In the genomic region with DNA sequence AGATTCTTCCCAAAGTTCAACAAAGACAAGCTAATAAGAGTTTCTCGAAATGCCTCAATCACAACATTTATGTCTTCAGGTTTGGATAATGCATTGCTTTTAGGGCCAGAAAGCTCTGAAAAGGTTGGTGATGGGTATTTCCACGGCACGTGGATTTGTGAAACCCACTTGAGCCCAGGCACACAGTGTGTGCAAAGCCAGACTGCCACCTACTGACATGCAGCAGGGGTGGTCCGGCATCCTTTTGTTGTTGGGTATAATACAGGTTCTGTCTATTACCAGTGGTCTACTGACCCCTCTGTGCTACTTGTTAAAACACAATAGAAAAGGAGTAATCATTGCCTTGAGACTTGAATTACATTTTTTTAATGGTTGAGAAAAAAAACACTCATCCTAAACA, we compare ENCODE assay signal across 9 cellular contexts.
A peak's percentile ranks its signal among the peaks of the same experiment; 100 is the strongest.
DNase-seq lines count a peak whose midpoint lies in the region; ATAC-seq and TF ChIP-seq lines count a peak whose summit lies in the region.
"Had no signal": no experiment of that assay in that cellular context is flagged by ENCODE, and none has a peak within 500 bp of the region (broad histone marks: within the 10 kb centered on the region; RNA-seq: fewer than 3 reads in every experiment).

No MANE protein-coding gene starts in this region.

- H3K36me3 Mint-ChIP-seq in brain: no peaks in the 10 kb centered on the region
- H3K36me3 Mint-ChIP-seq: activated naive CD8-positive, alpha-beta T cell had no signal

- H2AFZ ChIP-seq in mesenchymal stem cell (ENCODE audit: low read depth, low read length): no peak overlapping the region

- no peak overlapping the region for H3K4me2 ChIP-seq in mesenchymal stem cell (ENCODE audit: low read length, poor library complexity, severe bottlenecking)

- H3K27me3 Mint-ChIP-seq in brain: peaks cover 7% of the 10 kb centered on the region

- no peak overlapping the region for H3K9ac ChIP-seq in mesenchymal stem cell (ENCODE audit: low read length)

- no peaks in the 10 kb centered on the region for H3K36me3 ChIP-seq in mesenchymal stem cell (ENCODE audit: control insufficient read depth in 1 of 2, insufficient read depth in 2 of 2, low read depth in 1 of 2, low read length in 2 of 2)

- H2AK5ac ChIP-seq in mesenchymal stem cell (ENCODE audit: low read length, severe bottlenecking): no peak overlapping the region

- no peak overlapping the region for H3K4ac ChIP-seq in mesenchymal stem cell (ENCODE audit: low read depth in 1 of 2, low read length in 2 of 2)

- H4K8ac ChIP-seq in mesenchymal stem cell (ENCODE audit: low read length): no peak overlapping the region

- H3K27me3 ChIP-seq in mesenchymal stem cell (ENCODE audit: control insufficient read depth in 1 of 2, insufficient read depth in 1 of 2, low read length in 2 of 2): peaks cover 0 to 7% of the 10 kb centered on the region in 2 experiments

- no peaks in the 10 kb centered on the region for H3K9me3 Mint-ChIP-seq in brain

- no peak overlapping the region for H3K27ac ChIP-seq in mesenchymal stem cell (ENCODE audit: low read length, poor library complexity, severe bottlenecking)

- H3K4me1 Mint-ChIP-seq in brain: no peaks in the 10 kb centered on the region

- WGBS in mesenchymal stem cell: 25% methylated on average over 2 of the region's 4 CpGs

- no peak overlapping the region for H3K18ac ChIP-seq in mesenchymal stem cell (ENCODE audit: low read depth in 1 of 2, low read length in 2 of 2)

- DNase-seq in COR-L47 (lab: John Stamatoyannopoulos, UW): peak; percentile 8
- peak; percentile 16 for DNase-seq in mesenchymal stem cell
- DNase-seq in activated CD8-positive, alpha-beta memory T cell treated with anti-CD3 and anti-CD28 coated beads for 24 hours: no peak
- DNase-seq in epidermal melanocyte (ENCODE audit: insufficient read length, low spot score): no peak
- no peak for DNase-seq in left lobe of liver (ENCODE audit: low spot score)

- peak; percentile 48 to 59 for TF ChIP-seq CTCF in brain (conservative IDR thresholded peaks at IDR 0.05)

- peak overlapping the region in 2 of 5 experiments; percentile 22 to 59 for H3K27ac Mint-ChIP-seq in brain
- H3K27ac Mint-ChIP-seq: activated naive CD8-positive, alpha-beta T cell had no signal

- no peaks in the 10 kb centered on the region for H3K9me3 ChIP-seq in mesenchymal stem cell (ENCODE audit: control insufficient read depth, low read length)

- H3K4me3 ChIP-seq in mesenchymal stem cell (ENCODE audit: insufficient read depth in 1 of 2, low read depth in 1 of 2, low read length in 2 of 2): no peak overlapping the region

- no peaks in the 10 kb centered on the region for H3K79me1 ChIP-seq in mesenchymal stem cell (replicated peaks; ENCODE audit: low read length, poor library complexity, severe bottlenecking)

- H3K4me3 Mint-ChIP-seq in brain: no peak overlapping the region
- H3K4me3 Mint-ChIP-seq: activated naive CD8-positive, alpha-beta T cell had no signal

- no peak overlapping the region for H3K23ac ChIP-seq in mesenchymal stem cell (ENCODE audit: low read length in 2 of 2)

- H2BK5ac ChIP-seq in mesenchymal stem cell (ENCODE audit: low read depth, low read length, poor library complexity, severe bottlenecking): no peak overlapping the region

- H3K14ac ChIP-seq in mesenchymal stem cell (ENCODE audit: low read length in 2 of 2): no peak overlapping the region

- ATAC-seq in HG03354 (IDR thresholded peaks at IDR 0.05; ENCODE audit: poor library complexity, severe bottlenecking, unreplicated experiment): peak; percentile 69
- ATAC-seq in GM19023 (IDR thresholded peaks at IDR 0.05; ENCODE audit: unreplicated experiment): no peak
- ATAC-seq in left lobe of liver: no peak

- no peak overlapping the region for H2BK15ac ChIP-seq in mesenchymal stem cell (ENCODE audit: low read depth, poor library complexity, severe bottlenecking)

- no peak overlapping the region for H4K91ac ChIP-seq in mesenchymal stem cell (ENCODE audit: low read length)

- H2BK12ac ChIP-seq in mesenchymal stem cell (ENCODE audit: low read length in 2 of 2): no peak overlapping the region

- H3K4me1 ChIP-seq in mesenchymal stem cell (ENCODE audit: control insufficient read depth, insufficient read depth, low read depth, low read length): no peaks in the 10 kb centered on the region

- no peak overlapping the region for H2BK120ac ChIP-seq in mesenchymal stem cell (ENCODE audit: low read depth, low read length)

Comparison
In these comparisons a context has a peak if more than half of its experiments do, and no peak if none do; other contexts are left out.
1. DNase-seq: peak in COR-L47 (single experiment) and mesenchymal stem cell (single experiment); none in activated CD8-positive, alpha-beta memory T cell treated with anti-CD3 and anti-CD28 coated beads for 24 hours (single experiment), epidermal melanocyte (single experiment) and left lobe of liver (single experiment).